8 cellular contexts compared by ENCODE assay signal in the genomic region with DNA sequence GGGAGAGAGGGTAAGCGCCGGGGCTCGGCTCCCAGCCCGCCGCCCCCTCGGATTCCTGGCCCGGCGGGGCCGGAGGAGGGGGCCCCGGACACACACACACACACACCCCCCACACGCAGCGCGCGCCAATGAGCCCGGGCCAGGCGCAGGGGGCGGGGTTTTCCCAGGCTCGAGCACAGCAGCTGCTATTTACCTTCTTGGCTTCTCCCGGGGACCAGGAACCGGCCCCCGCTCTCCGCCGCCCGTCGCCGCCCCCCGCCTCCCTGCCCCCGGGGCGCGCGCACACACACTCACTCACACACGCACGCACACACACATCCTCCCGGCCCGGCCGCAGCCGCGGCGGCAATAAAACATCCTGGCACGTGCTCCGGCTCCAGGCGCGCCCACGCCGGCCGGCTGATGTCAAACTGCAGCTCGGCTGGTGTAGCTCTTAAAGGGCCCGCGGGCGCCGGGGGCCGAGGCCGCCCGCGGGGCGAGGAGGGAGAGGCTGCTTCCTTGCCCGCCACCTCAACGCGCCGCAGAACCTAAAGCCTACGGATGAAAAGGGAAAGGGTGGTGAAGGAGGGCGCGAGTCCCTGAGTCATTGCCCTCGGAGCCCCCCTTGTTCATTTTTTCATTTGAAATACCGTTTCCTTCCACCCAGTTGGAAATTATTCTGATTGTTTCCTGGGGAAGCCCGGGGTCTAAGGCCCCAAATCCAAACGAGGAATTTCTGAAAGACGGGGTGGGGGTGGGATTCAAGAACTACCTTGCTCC. TPM values are rescaled to one million over a fixed set of nuclear protein-coding genes. Genes with fewer than 3 reads are reported as not detected.
DNase-seq lines count a peak whose midpoint lies in the region; ATAC-seq, FAIRE-seq and TF ChIP-seq lines count a peak whose summit lies in the region.

No MANE protein-coding gene starts in this region.

- H3K4me3 ChIP-seq in CD4-positive, alpha-beta memory T cell (ENCODE audit: low read length in 2 of 2) = peak overlapping the region; percentile 54 to 57
- H3K4me3 ChIP-seq in endothelial cell of umbilical vein (replicated peaks in 1 of 3; ENCODE audit: insufficient read depth in 1 of 3, low read depth in 1 of 3, low read length in 3 of 3) = peak overlapping the region in 2 of 3 experiments; percentile 13 to 51
- peak overlapping the region; percentile 36 for H3K4me3 ChIP-seq in mononuclear cell (ENCODE audit: low read length)

- peaks cover 45 to 58% of the 10 kb centered on the region in 2 donors for H3K27me3 Mint-ChIP-seq in CD4-positive, alpha-beta memory T cell

- H3K36me3 Mint-ChIP-seq in CD4-positive, alpha-beta memory T cell = peaks cover 0 to 5% of the 10 kb centered on the region in 2 donors

- H3K4me1 Mint-ChIP-seq in CD4-positive, alpha-beta memory T cell = peaks cover 28 to 68% (median 42%) of the 10 kb centered on the region in 4 donors

- CTCF ChIA-PET in CD4-positive, alpha-beta memory T cell (lab: Charles Lee; ENCODE audit: partially characterized antibody) = interaction anchor here (0.6 to 0.7 kb wide), 2 partner anchors 118 to 167 kb away, joined by 3 to 5 read pairs; no protein-coding TSS in a partner anchor
- CTCF ChIA-PET in endothelial cell of umbilical vein (lab: Charles Lee) = interaction anchor here (0.8 to 11.1 kb wide), 13 partner anchors 46 to 469 kb away, joined by 3 to 338 read pairs (median 12); no protein-coding TSS in a partner anchor

- TF ChIP-seq CTCF in endothelial cell of umbilical vein (IDR thresholded peaks at IDR 0.05; ENCODE audit: extremely low read depth in 1 of 2, insufficient read depth in 1 of 2, low read depth in 1 of 2, low read length in 2 of 2) = no peak

- H3K36me3 ChIP-seq in CD4-positive, alpha-beta memory T cell (ENCODE audit: insufficient read depth, low read length) = no peaks in the 10 kb centered on the region
- H3K36me3 ChIP-seq in endothelial cell of umbilical vein (ENCODE audit: control insufficient read depth in 2 of 2, extremely low read depth in 1 of 2, insufficient read depth in 2 of 2, low read length in 2 of 2) = no peaks in the 10 kb centered on the region

- FAIRE-seq in HTR-8/SVneo (lab: Jason Lieb, UNC) (peak; percentile 84), endothelial cell of umbilical vein (lab: Jason Lieb, UNC) (peak; percentile 86)

- no peaks in the 10 kb centered on the region for H3K9me1 ChIP-seq in endothelial cell of umbilical vein (replicated peaks; ENCODE audit: control insufficient read depth, extremely low read depth, insufficient read depth, low read length)

- H2AFZ ChIP-seq in endothelial cell of umbilical vein (ENCODE audit: low read depth, low read length) = no peak overlapping the region

- H3K27ac ChIP-seq in CD4-positive, alpha-beta memory T cell (ENCODE audit: low read depth, low read length) = no peak overlapping the region
- peak overlapping the region; percentile 96 for H3K27ac ChIP-seq in endothelial cell of umbilical vein (ENCODE audit: insufficient read depth, low read depth, low read length)

- BruUV-seq in endothelial cell of umbilical vein (replicated peaks; lab: Mats Ljungman, UMichigan) = no TSS peak

- peak overlapping the region in 6 of 7 donors; percentile 66 to 96 (median 92) for H3K27ac Mint-ChIP-seq in CD4-positive, alpha-beta memory T cell

- POLR2A ChIA-PET in CD4-positive, alpha-beta memory T cell (lab: Charles Lee; ENCODE audit: partially characterized antibody) = interaction anchor here (0.8 kb wide), 1 partner anchor 33 kb away, joined by 3 read pairs; no protein-coding TSS in a partner anchor
- POLR2A ChIA-PET in endothelial cell of umbilical vein (lab: Charles Lee) = interaction anchor here (0.6 to 5.2 kb wide), 10 partner anchors 45 to 354 kb away, joined by 3 to 22 read pairs (median 6); no protein-coding TSS in a partner anchor

- intact Hi-C loops in CD4-positive, alpha-beta memory T cell (cut with micrococcal nuclease) = loop anchor here (2.0 to 10.0 kb wide), 3 partner anchors 32 to 350 kb away; a partner anchor contains a TSS
- intact Hi-C loops in endothelial cell of umbilical vein (cut with micrococcal nuclease) = loop anchor here (1.0 to 5.0 kb wide), 8 partner anchors 7 to 283 kb away; no protein-coding TSS in a partner anchor

- dilution Hi-C loops in endothelial cell of umbilical vein (cut with MboI; ENCODE audit: extremely low pct_ligation_motif_present, low sequenced_read_pairs) = no loop called here

- peaks cover 45% of the 10 kb centered on the region for H3K4me1 ChIP-seq in CD4-positive, alpha-beta memory T cell (ENCODE audit: insufficient read depth, low read length)
- H3K4me1 ChIP-seq in endothelial cell of umbilical vein (ENCODE audit: control insufficient read depth, extremely low read depth, insufficient read depth, low read length) = peaks cover 23% of the 10 kb centered on the region
- H3K4me1 ChIP-seq in mononuclear cell (ENCODE audit: insufficient read depth, low read length) = peaks cover 65% of the 10 kb centered on the region

- H3K79me2 ChIP-seq in endothelial cell of umbilical vein (ENCODE audit: control insufficient read depth, insufficient read depth, low read length) = peaks cover 2% of the 10 kb centered on the region

- peaks cover 24% of the 10 kb centered on the region for H3K27me3 ChIP-seq in CD4-positive, alpha-beta memory T cell (ENCODE audit: insufficient read depth, low read length)
- H3K27me3 ChIP-seq in endothelial cell of umbilical vein (ENCODE audit: control insufficient read depth in 2 of 2, insufficient read depth in 2 of 2, low read length in 2 of 2) (no peaks in the 10 kb centered on the region), mononuclear cell (ENCODE audit: insufficient read depth, low read length) (peaks cover 84% of the 10 kb centered on the region)

- peak; percentile 78 to 84 (median 81) for DNase-seq in CD4-positive, alpha-beta memory T cell
- DNase-seq in HTR-8/SVneo (ENCODE audit: insufficient read length, low spot score) (peak; percentile 87), NOMO-1 treated with DMSO at 0.1 percent for 48 hours (lab: John Stamatoyannopoulos, UW; ENCODE audit: unreplicated experiment) (peak; percentile 95), activated T-cell treated with anti-CD3 and anti-CD28 coated beads for 1 hour (ENCODE audit: low read depth) (peak; percentile 65), endothelial cell of umbilical vein (ENCODE audit: low read depth, low spot score) (peak; percentile 99)
- DNase-seq in stimulated activated CD8-positive, alpha-beta memory T cell treated with anti-CD3 and anti-CD28 coated beads, Interleukin-2, amount 100 ng/mL, for 48 hours (ENCODE audit: low read depth in 2 of 2) = peak; percentile 67

- H3K4me3 Mint-ChIP-seq in CD4-positive, alpha-beta memory T cell = peak overlapping the region; percentile 78 to 97 (median 86)

- peak overlapping the region; percentile 50 for H3K4me2 ChIP-seq in endothelial cell of umbilical vein (ENCODE audit: insufficient read depth, low read length)

- no peaks in the 10 kb centered on the region for H4K20me1 ChIP-seq in endothelial cell of umbilical vein (replicated peaks; ENCODE audit: control insufficient read depth, extremely low read depth, insufficient read depth, low read length)

- ATAC-seq in GM19467 (IDR thresholded peaks at IDR 0.05; ENCODE audit: unreplicated experiment) = peak; percentile 26

- H3K9ac ChIP-seq in endothelial cell of umbilical vein (replicated peaks; ENCODE audit: extremely low read depth, insufficient read depth, low read length) = peak overlapping the region; percentile 91

- H3K9me3 ChIP-seq in CD4-positive, alpha-beta memory T cell (ENCODE audit: control insufficient read depth in 1 of 2, low read length in 2 of 2) = no peaks in the 10 kb centered on the region
- H3K9me3 ChIP-seq in endothelial cell of umbilical vein (replicated peaks; ENCODE audit: control insufficient read depth, insufficient read depth, low read length) (no peaks in the 10 kb centered on the region), mononuclear cell (ENCODE audit: low read depth, low read length) (no peaks in the 10 kb centered on the region)

- peak; percentile 27 for TF ChIP-seq POLR2A in endothelial cell of umbilical vein (IDR thresholded peaks at IDR 0.05; ENCODE audit: low read depth, low read length)

- no peaks in the 10 kb centered on the region for H3K9me3 Mint-ChIP-seq in CD4-positive, alpha-beta memory T cell

TF ChIP-seq in endothelial cell of umbilical vein, 7 proteins besides CTCF, POLR2A, EP300 and RAD21:
- TF ChIP-seq GATA2 (IDR thresholded peaks at IDR 0.05; ENCODE audit: insufficient read depth, insufficient read length, low read depth, low read length) = peak; percentile 23
- TF ChIP-seq FOS (IDR thresholded peaks at IDR 0.05; ENCODE audit: borderline replicate concordance, insufficient read depth, low read length) = peak; percentile 47
- no peak for TF ChIP-seq EZH2 (IDR thresholded peaks at IDR 0.05; ENCODE audit: borderline replicate concordance, low read depth, low read length, severe bottlenecking)
- peak; percentile 92 for TF ChIP-seq POLR2AphosphoS5 (IDR thresholded peaks at IDR 0.05; ENCODE audit: insufficient read depth, low read depth, low read length)
- TF ChIP-seq, protein P1, sequence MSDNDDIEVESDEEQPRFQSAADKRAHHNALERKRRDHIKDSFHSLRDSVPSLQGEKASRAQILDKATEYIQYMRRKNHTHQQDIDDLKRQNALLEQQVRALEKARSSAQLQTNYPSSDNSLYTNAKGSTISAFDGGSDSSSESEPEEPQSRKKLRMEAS (IDR thresholded peaks at IDR 0.05; ENCODE audit: insufficient read depth, insufficient read length) = peak; percentile 85
- TF ChIP-seq MYC (IDR thresholded peaks at IDR 0.05; ENCODE audit: low read depth, low read length) = peak; percentile 86
- TF ChIP-seq JUN (IDR thresholded peaks at IDR 0.05; ENCODE audit: borderline replicate concordance, insufficient read depth, insufficient read length, low read depth) = peak; percentile 16

RNA-seq across cellular contexts. Expression of a gene that starts 1.0 kb away (rescaled TPM):
- not detected for total RNA-seq in CD4-positive, alpha-beta memory T cell
- under 1 TPM; 0.11 to 0.50 TPM for polyA plus RNA-seq in CD4-positive, alpha-beta memory T cell
- total RNA-seq in endothelial cell of umbilical vein = 42.0 and 60.5 TPM in 2 replicates
- polyA plus RNA-seq in endothelial cell of umbilical vein = 107 and 210 TPM in 2 replicates
- 174 and 181 TPM in 2 replicates for polyA plus RNA-seq in endothelial cell of umbilical vein (2011; cell fraction: cytosol; rRNA removed)
- 490 and 585 TPM in 2 replicates for polyA plus RNA-seq in endothelial cell of umbilical vein (2011; cell fraction: nucleus; rRNA removed)
- polyA plus RNA-seq in endothelial cell of umbilical vein (2012) = 113 and 202 TPM in 2 replicates
- polyA minus RNA-seq in endothelial cell of umbilical vein = 33.7 and 77.6 TPM in 2 replicates
- 16.0 TPM for polyA minus RNA-seq in endothelial cell of umbilical vein (2011; cell fraction: cytosol; rRNA and poly(A)+ RNA removed)
- 291 and 514 TPM in 2 replicates for polyA minus RNA-seq in endothelial cell of umbilical vein (2011; cell fraction: nucleus; rRNA and poly(A)+ RNA removed)
- total RNA-seq in mononuclear cell = 22.9 TPM

Comparison
In these comparisons a context has a peak if more than half of its experiments do, and no peak if none do; other contexts are left out.
1. RNA of a gene that starts 1.0 kb away (total RNA-seq): 42.0 to 60.5 TPM in endothelial cell of umbilical vein and 22.9 TPM in mononuclear cell (single experiment); not detected in CD4-positive, alpha-beta memory T cell; every median in the first group is over 10 times any median in the second.
2. Peak in every context shown above with its lines, with median percentiles within 50 percentile points of each other: DNase-seq and H3K4me3 ChIP-seq.